1 cellular context compared by ENCODE assay signal in genomic region chr5:173903396-173904140, GRCh38.
TF ChIP-seq lines count a peak whose summit lies in the region.

No MANE protein-coding gene starts in this region.

TF ChIP-seq in GM23338, 12 proteins besides CTCF, POLR2A, EP300 and RAD21 (continued from another document):
- no peak for TF ChIP-seq ZNF462 (CRISPR knock-in tag; IDR thresholded peaks at IDR 0.05)
- TF ChIP-seq EZH2phosphoT487 (IDR thresholded peaks at IDR 0.05; ENCODE audit: unreplicated experiment) = no peak
- TF ChIP-seq STAT1 (IDR thresholded peaks at IDR 0.05; ENCODE audit: unreplicated experiment) = no peak
- TF ChIP-seq POLR2AphosphoS5 (IDR thresholded peaks at IDR 0.05; ENCODE audit: low read depth) = no peak
- no peak for TF ChIP-seq REST (IDR thresholded peaks at IDR 0.05; ENCODE audit: unreplicated experiment)
- no peak for TF ChIP-seq ETS1 (IDR thresholded peaks at IDR 0.05)
- TF ChIP-seq NANOG (IDR thresholded peaks at IDR 0.05; ENCODE audit: borderline replicate concordance) = no peak
- no peak for TF ChIP-seq JUNB (IDR thresholded peaks at IDR 0.05; ENCODE audit: unreplicated experiment)
- TF ChIP-seq EZH2 (IDR thresholded peaks at IDR 0.05; ENCODE audit: low read depth, unreplicated experiment) = no peak
- no peak for TF ChIP-seq ZNF331 (CRISPR knock-in tag; IDR thresholded peaks at IDR 0.05; ENCODE audit: low read depth)
- no peak for TF ChIP-seq ZNF114 (CRISPR knock-in tag; IDR thresholded peaks at IDR 0.05)
